9 cellular contexts compared by ENCODE assay signal in the genomic region with DNA sequence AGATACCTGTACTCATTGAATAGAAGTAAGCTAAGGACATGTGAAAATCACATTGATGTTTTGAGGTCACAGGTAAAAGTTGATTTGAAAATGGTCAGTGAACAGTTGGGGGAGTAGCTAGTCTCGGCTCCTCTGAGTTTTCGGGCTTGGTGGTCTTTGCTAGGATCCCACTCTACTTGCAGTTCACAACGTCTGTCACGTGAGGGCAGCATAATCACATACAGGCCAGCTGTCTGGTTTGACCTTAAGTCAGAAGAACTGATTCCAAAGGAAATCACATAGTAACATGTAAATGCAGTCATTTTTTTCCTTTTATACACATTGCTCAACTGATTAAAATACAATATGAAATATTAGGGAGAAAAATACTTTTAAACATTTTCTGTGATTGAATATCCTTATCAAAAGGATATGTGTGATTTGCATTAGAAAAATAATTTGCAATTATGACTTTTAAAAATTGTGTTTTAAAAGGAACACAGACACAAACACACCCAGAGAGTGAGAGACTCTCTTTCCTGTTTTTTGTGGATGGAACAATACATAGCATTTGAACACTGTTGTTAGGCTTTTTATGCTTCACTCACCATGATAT. TPM values are rescaled to one million over a fixed set of nuclear protein-coding genes. Genes with fewer than 3 reads are reported as not detected.
DNase-seq lines count a peak whose midpoint lies in the region; ATAC-seq, FAIRE-seq and TF ChIP-seq lines count a peak whose summit lies in the region.
"Had no signal": no experiment of that assay in that cellular context is flagged by ENCODE, and none has a peak within 500 bp of the region (broad histone marks: within the 10 kb centered on the region; RNA-seq: fewer than 3 reads in every experiment).

No MANE protein-coding gene starts in this region.

- peak; percentile 71 for TF ChIP-seq CTCF in CD4-positive, alpha-beta T cell (IDR thresholded peaks at IDR 0.05)
- TF ChIP-seq CTCF in fibroblast of lung (conservative IDR thresholded peaks at IDR 0.05 in 1 of 2, IDR thresholded peaks at IDR 0.05 in 1 of 2; ENCODE audit: low read depth in 1 of 2, low read length in 2 of 2): peak; percentile 93 to 99
- peak; percentile 95 for TF ChIP-seq CTCF in neural progenitor cell (IDR thresholded peaks at IDR 0.05)

- no peaks in the 10 kb centered on the region for H3K4me1 ChIP-seq in fibroblast of lung (ENCODE audit: control insufficient read depth, extremely low read depth, insufficient read depth, low read length)
- no peaks in the 10 kb centered on the region for H3K4me1 ChIP-seq in neural progenitor cell

- H3K9ac ChIP-seq in fibroblast of lung (ENCODE audit: insufficient read depth, low read length): no peak overlapping the region
- no peak overlapping the region for H3K9ac ChIP-seq in neural progenitor cell

- DNase-seq in CD4-positive, alpha-beta T cell: peak in 7 of 10 experiments; percentile 1 to 5 (median 4)
- DNase-seq in NCI-H526 treated with DMSO at 0.1 percent for 48 hours (lab: John Stamatoyannopoulos, UW) (peak; percentile 75), fibroblast of lung (ENCODE audit: low read depth in 2 of 2) (peak; percentile 64 to 75), neural progenitor cell (ENCODE audit: low spot score) (peak; percentile 79), urothelium cell line (ENCODE audit: low spot score) (peak; percentile 62)
- DNase-seq in activated CD8-positive, alpha-beta memory T cell treated with anti-CD3 and anti-CD28 coated beads, Interleukin-2, amount 10 ng/mL, durations not matched to agents 7 days and 5 days: peak; percentile 64

- H3K4me3 ChIP-seq in fibroblast of lung (replicated peaks in 1 of 4; ENCODE audit: control extremely low read depth in 1 of 4, insufficient read depth in 1 of 4, low read depth in 3 of 4, low read length in 4 of 4): no peak overlapping the region
- H3K4me3 ChIP-seq in neural progenitor cell: no peak overlapping the region

- no peak overlapping the region for H3K4me2 ChIP-seq in fibroblast of lung (ENCODE audit: extremely low read depth, insufficient read depth, low read length)
- no peak overlapping the region for H3K4me2 ChIP-seq in neural progenitor cell

- H2AFZ ChIP-seq in fibroblast of lung (ENCODE audit: low read length) (no peak overlapping the region), neural progenitor cell (replicated peaks) (no peak overlapping the region)

- CTCF ChIA-PET in CD4-positive, alpha-beta T cell (lab: Charles Lee): no interaction called here
- CTCF ChIA-PET in activated CD8-positive, alpha-beta memory T cell treated with anti-CD3 and anti-CD28 coated beads, Interleukin-2, amount 10 ng/mL, durations not matched to agents 7 days and 5 days (lab: Charles Lee): interaction anchor here (0.7 to 1.2 kb wide), 3 partner anchors 78 to 504 kb away, joined by 3 to 4 read pairs (median 3); no protein-coding TSS in a partner anchor

- no peak overlapping the region for H3K4me3 Mint-ChIP-seq in CD4-positive, alpha-beta T cell
- no peak overlapping the region for H3K4me3 Mint-ChIP-seq in activated CD8-positive, alpha-beta memory T cell treated with anti-CD3 and anti-CD28 coated beads, Interleukin-2, amount 10 ng/mL, durations not matched to agents 7 days and 5 days
- no peak overlapping the region for H3K4me3 Mint-ChIP-seq in neural progenitor cell

- H3K79me2 ChIP-seq in fibroblast of lung (ENCODE audit: control insufficient read depth, insufficient read depth, low read length): no peaks in the 10 kb centered on the region
- no peaks in the 10 kb centered on the region for H3K79me2 ChIP-seq in neural progenitor cell (ENCODE audit: low read depth)

- POLR2A ChIA-PET in CD4-positive, alpha-beta T cell (lab: Charles Lee): no interaction called here

- H4K20me1 ChIP-seq in fibroblast of lung (ENCODE audit: control insufficient read depth, extremely low read depth, insufficient read depth, low read length): no peaks in the 10 kb centered on the region
- no peaks in the 10 kb centered on the region for H4K20me1 ChIP-seq in neural progenitor cell (ENCODE audit: low read depth)

- H3K36me3 ChIP-seq in fibroblast of lung (ENCODE audit: control insufficient read depth, insufficient read depth, low read length) (no peaks in the 10 kb centered on the region), neural progenitor cell (no peaks in the 10 kb centered on the region)

- intact Hi-C loops in CD4-positive, alpha-beta T cell (cut with DNase I, micrococcal nuclease): loop anchor here in 1 of 2 experiments (2.0 kb wide), 1 partner anchor 504 kb away; no protein-coding TSS in a partner anchor

- no peak overlapping the region for H3K27ac Mint-ChIP-seq in CD4-positive, alpha-beta T cell
- H3K27ac Mint-ChIP-seq in activated CD8-positive, alpha-beta memory T cell treated with anti-CD3 and anti-CD28 coated beads, Interleukin-2, amount 10 ng/mL, durations not matched to agents 7 days and 5 days: no peak overlapping the region
- H3K27ac Mint-ChIP-seq in neural progenitor cell: no peak overlapping the region

- no peak for FAIRE-seq in urothelium cell line (lab: Jason Lieb, UNC)

- H3K36me3 Mint-ChIP-seq in CD4-positive, alpha-beta T cell (ENCODE audit: low read depth): no peaks in the 10 kb centered on the region
- no peaks in the 10 kb centered on the region for H3K36me3 Mint-ChIP-seq in activated CD8-positive, alpha-beta memory T cell treated with anti-CD3 and anti-CD28 coated beads, Interleukin-2, amount 10 ng/mL, durations not matched to agents 7 days and 5 days
- no peaks in the 10 kb centered on the region for H3K36me3 Mint-ChIP-seq in neural progenitor cell

- no peaks in the 10 kb centered on the region for H3K9me3 Mint-ChIP-seq in CD4-positive, alpha-beta T cell
- H3K9me3 Mint-ChIP-seq in activated CD8-positive, alpha-beta memory T cell treated with anti-CD3 and anti-CD28 coated beads, Interleukin-2, amount 10 ng/mL, durations not matched to agents 7 days and 5 days (ENCODE audit: low read depth): no peaks in the 10 kb centered on the region
- H3K9me3 Mint-ChIP-seq in neural progenitor cell: no peaks in the 10 kb centered on the region

- no peaks in the 10 kb centered on the region for H3F3A ChIP-seq in neural progenitor cell (ENCODE audit: low read depth)

- H3K4me1 Mint-ChIP-seq in CD4-positive, alpha-beta T cell (ENCODE audit: low read depth): no peaks in the 10 kb centered on the region
- no peaks in the 10 kb centered on the region for H3K4me1 Mint-ChIP-seq in activated CD8-positive, alpha-beta memory T cell treated with anti-CD3 and anti-CD28 coated beads, Interleukin-2, amount 10 ng/mL, durations not matched to agents 7 days and 5 days
- peaks cover 4% of the 10 kb centered on the region for H3K4me1 Mint-ChIP-seq in neural progenitor cell

- H3K27me3 ChIP-seq in CD4-positive, alpha-beta T cell (ENCODE audit: control insufficient read depth, insufficient read depth, low read length): no peaks in the 10 kb centered on the region
- H3K27me3 ChIP-seq in fibroblast of lung (ENCODE audit: control insufficient read depth, insufficient read depth, low read length): no peaks in the 10 kb centered on the region
- H3K27me3 ChIP-seq in neural progenitor cell: no peaks in the 10 kb centered on the region

- no peaks in the 10 kb centered on the region for H3K9me3 ChIP-seq in CD4-positive, alpha-beta T cell (ENCODE audit: control insufficient read depth, low read length)
- no peaks in the 10 kb centered on the region for H3K9me3 ChIP-seq in fibroblast of lung (ENCODE audit: control insufficient read depth, insufficient read depth, low read depth, low read length)
- H3K9me3 ChIP-seq in neural progenitor cell (ENCODE audit: low read depth): no peaks in the 10 kb centered on the region

- no peak overlapping the region for H3K27ac ChIP-seq in CD4-positive, alpha-beta T cell (ENCODE audit: low read depth, low read length)
- no peak overlapping the region for H3K27ac ChIP-seq in fibroblast of lung (ENCODE audit: insufficient read depth, low read length)
- H3K27ac ChIP-seq in neural progenitor cell: no peak overlapping the region

- no peak for ATAC-seq in CD4-positive, alpha-beta T cell (ENCODE audit: poor library complexity)
- ATAC-seq in GM19025 (IDR thresholded peaks at IDR 0.05; ENCODE audit: low read depth, unreplicated experiment) (peak; percentile 66), HG03175 (IDR thresholded peaks at IDR 0.05; ENCODE audit: unreplicated experiment) (peak; percentile 72)
- no peak for ATAC-seq in activated CD8-positive, alpha-beta memory T cell treated with anti-CD3 and anti-CD28 coated beads, Interleukin-2, amount 10 ng/mL, durations not matched to agents 7 days and 5 days

- H3K27me3 Mint-ChIP-seq in CD4-positive, alpha-beta T cell: no peaks in the 10 kb centered on the region
- peaks cover 4% of the 10 kb centered on the region for H3K27me3 Mint-ChIP-seq in activated CD8-positive, alpha-beta memory T cell treated with anti-CD3 and anti-CD28 coated beads, Interleukin-2, amount 10 ng/mL, durations not matched to agents 7 days and 5 days
- H3K27me3 Mint-ChIP-seq in neural progenitor cell (ENCODE audit: insufficient read depth, low read depth): no peaks in the 10 kb centered on the region

RNA-seq across cellular contexts. Expression of a gene that starts 21.8 kb away (rescaled TPM):
- total RNA-seq in CD4-positive, alpha-beta T cell: not detected
- not detected for total RNA-seq in activated CD8-positive, alpha-beta memory T cell treated with anti-CD3 and anti-CD28 coated beads, Interleukin-2, amount 10 ng/mL, durations not matched to agents 7 days and 5 days
- total RNA-seq in fibroblast of lung (not detected in 2 replicates), neural progenitor cell (ENCODE audit: low replicate concordance) (not detected in 2 replicates)
- 0.07 TPM in 1 of 2 replicates, not detected in the other for polyA plus RNA-seq in fibroblast of lung
- not detected in 2 replicates for polyA plus RNA-seq in fibroblast of lung (2012)
- polyA minus RNA-seq in fibroblast of lung (ENCODE audit: low replicate concordance): not detected in 2 replicates
- total RNA-seq: T-helper 2 cell treated with Interferon-gamma antibody and Interleukin-4, amounts not matched to agents 100 ng/mL and 5 ng/mL, for 36 hours had no signal

Comparison
In these comparisons a context has a peak if more than half of its experiments do, and no peak if none do; other contexts are left out.
1. ATAC-seq: peak in GM19025 (single experiment) and HG03175 (single experiment); none in CD4-positive, alpha-beta T cell (single experiment) and activated CD8-positive, alpha-beta memory T cell treated with anti-CD3 and anti-CD28 coated beads, Interleukin-2, amount 10 ng/mL, durations not matched to agents 7 days and 5 days (single experiment).
2. DNase-seq: peak in every context shown above with its lines; median percentile 79 in neural progenitor cell; 75 in NCI-H526 treated with DMSO at 0.1 percent for 48 hours; 70 in fibroblast of lung; 64 in activated CD8-positive, alpha-beta memory T cell treated with anti-CD3 and anti-CD28 coated beads, Interleukin-2, amount 10 ng/mL, durations not matched to agents 7 days and 5 days; 62 in urothelium cell line; 4 in CD4-positive, alpha-beta T cell.
3. Peak in every context shown above with its lines, with median percentiles within 50 percentile points of each other: CTCF ChIP-seq.